12 cellular contexts compared by ENCODE assay signal in genomic region chr7:3949226-3949625, GRCh38.
"Had no signal": no experiment of that assay in that cellular context is flagged by ENCODE, and none has a peak within 500 bp of the region (broad histone marks: within the 10 kb centered on the region; RNA-seq: fewer than 3 reads in every experiment).

No MANE protein-coding gene starts in this region.

- H3K27me3 ChIP-seq: breast epithelium, transverse colon had no signal

- H3K4me1 Mint-ChIP-seq: activated naive CD8-positive, alpha-beta T cell treated with anti-CD3 and anti-CD28 coated beads, Interleukin-2, amount 50 U/mL, for 24 hours had no signal

- DNase-seq: activated CD4-positive, alpha-beta T cell treated with anti-CD3 and anti-CD28 coated beads, Interleukin-2, amount 50 U/mL, for 48 hours; activated naive CD4-positive, alpha-beta T cell treated with anti-CD3 and anti-CD28 coated beads for 36 hours; activated naive CD8-positive, alpha-beta T cell treated with anti-CD3 and anti-CD28 coated beads, Interleukin-2, amount 50 U/mL, for 24 hours; aorta; hypothalamus; left ventricle myocardium superior; stimulated activated CD4-positive, alpha-beta T cell treated with anti-CD3 and anti-CD28 coated beads, Interleukin-2, amount 100 ng/mL, for 48 hours; transverse colon had no signal

- H3K4me3 Mint-ChIP-seq: activated naive CD4-positive, alpha-beta T cell treated with anti-CD3 and anti-CD28 coated beads for 36 hours; activated naive CD8-positive, alpha-beta T cell treated with anti-CD3 and anti-CD28 coated beads, Interleukin-2, amount 50 U/mL, for 24 hours; stimulated activated memory B cell treated with anti-CD40 and anti-IgM and Interleukin-4, amounts not matched to agents 10 μg/mL and 1 μg/mL and 100 μg/mL, for 72 hours had no signal

- H3K4me3 ChIP-seq: breast epithelium, transverse colon had no signal

- H3K27ac Mint-ChIP-seq: activated naive CD4-positive, alpha-beta T cell treated with anti-CD3 and anti-CD28 coated beads for 36 hours; activated naive CD8-positive, alpha-beta T cell treated with anti-CD3 and anti-CD28 coated beads, Interleukin-2, amount 50 U/mL, for 24 hours; activated T-helper 2 cell treated with anti-CD3 and anti-CD28 coated beads, Interferon-gamma antibody, Interleukin-2, Interleukin-4, amounts not matched to agents 10 μg/mL and 5 μg/mL and 100 μg/mL, durations not matched to agents 14 hours and 24 hours and 36 hours; stimulated activated memory B cell treated with anti-CD40 and anti-IgM and Interleukin-4, amounts not matched to agents 10 μg/mL and 1 μg/mL and 100 μg/mL, for 72 hours had no signal

- H3K36me3 ChIP-seq: breast epithelium, transverse colon had no signal

- H3K9me3 ChIP-seq: transverse colon had no signal

- H3K9me3 Mint-ChIP-seq: activated naive CD8-positive, alpha-beta T cell treated with anti-CD3 and anti-CD28 coated beads, Interleukin-2, amount 50 U/mL, for 24 hours; activated T-helper 2 cell treated with anti-CD3 and anti-CD28 coated beads, Interferon-gamma antibody, Interleukin-2, Interleukin-4, amounts not matched to agents 10 μg/mL and 5 μg/mL and 100 μg/mL, durations not matched to agents 14 hours and 24 hours and 36 hours had no signal

- H3K4me1 ChIP-seq: breast epithelium, transverse colon had no signal

- H3K27ac ChIP-seq: breast epithelium, transverse colon had no signal

- ATAC-seq: activated naive CD8-positive, alpha-beta T cell treated with anti-CD3 and anti-CD28 coated beads, Interleukin-2, amount 50 U/mL, for 24 hours; left ventricle myocardium superior; sciatic nerve had no signal
